1 cellular context compared by ENCODE assay signal in the genomic region with DNA sequence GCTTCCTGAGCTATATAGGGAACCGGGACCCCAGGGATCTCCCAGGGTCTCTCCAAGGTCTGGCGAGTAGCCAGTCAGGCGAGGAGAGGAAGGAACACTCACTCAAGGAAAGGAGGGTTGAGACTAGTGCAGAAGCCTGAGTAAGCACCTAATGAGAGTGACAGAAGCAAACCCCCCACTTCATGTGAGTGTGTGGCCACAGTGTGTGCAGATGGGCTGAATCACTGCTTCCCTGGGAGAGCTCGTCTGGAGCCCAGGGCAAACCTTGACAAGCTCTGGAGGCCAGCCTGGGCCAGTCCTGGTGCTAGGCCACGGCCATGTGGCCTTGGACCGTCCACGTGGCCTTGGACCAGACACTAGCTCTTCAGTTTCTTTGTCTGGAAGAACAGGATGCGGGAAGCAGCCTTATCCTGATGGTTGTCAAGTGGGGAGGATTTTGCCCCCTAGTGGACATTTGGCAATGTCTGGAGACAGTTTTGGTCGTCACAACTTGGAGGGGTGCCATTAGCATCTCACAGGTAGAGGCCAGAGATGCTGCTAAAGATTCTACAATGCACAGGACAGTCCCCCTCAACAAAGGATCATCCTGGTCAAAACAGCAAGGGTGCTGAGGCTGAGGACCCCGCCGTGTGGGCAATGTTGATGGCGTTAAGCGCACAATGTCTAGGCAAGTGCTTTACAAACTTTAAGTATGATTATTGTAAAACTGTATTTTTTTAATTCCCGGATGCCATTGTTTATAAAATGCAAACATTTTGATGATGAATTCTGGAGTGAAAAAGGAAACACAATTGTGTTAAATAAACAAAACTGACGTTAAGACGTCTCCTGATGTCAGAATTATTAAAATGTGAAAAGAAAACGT.
TF ChIP-seq lines count a peak whose summit lies in the region.

No MANE protein-coding gene starts in this region.

TF ChIP-seq in HepG2, 621 proteins besides CTCF, POLR2A, EP300 and RAD21 (continued from another document and continues in another):
- TF ChIP-seq, protein P1, sequence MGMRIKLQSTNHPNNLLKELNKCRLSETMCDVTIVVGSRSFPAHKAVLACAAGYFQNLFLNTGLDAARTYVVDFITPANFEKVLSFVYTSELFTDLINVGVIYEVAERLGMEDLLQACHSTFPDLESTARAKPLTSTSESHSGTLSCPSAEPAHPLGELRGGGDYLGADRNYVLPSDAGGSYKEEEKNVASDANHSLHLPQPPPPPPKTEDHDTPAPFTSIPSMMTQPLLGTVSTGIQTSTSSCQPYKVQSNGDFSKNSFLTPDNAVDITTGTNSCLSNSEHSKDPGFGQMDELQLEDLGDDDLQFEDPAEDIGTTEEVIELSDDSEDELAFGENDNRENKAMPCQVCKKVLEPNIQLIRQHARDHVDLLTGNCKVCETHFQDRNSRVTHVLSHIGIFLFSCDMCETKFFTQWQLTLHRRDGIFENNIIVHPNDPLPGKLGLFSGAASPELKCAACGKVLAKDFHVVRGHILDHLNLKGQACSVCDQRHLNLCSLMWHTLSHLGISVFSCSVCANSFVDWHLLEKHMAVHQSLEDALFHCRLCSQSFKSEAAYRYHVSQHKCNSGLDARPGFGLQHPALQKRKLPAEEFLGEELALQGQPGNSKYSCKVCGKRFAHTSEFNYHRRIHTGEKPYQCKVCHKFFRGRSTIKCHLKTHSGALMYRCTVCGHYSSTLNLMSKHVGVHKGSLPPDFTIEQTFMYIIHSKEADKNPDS (CRISPR knock-in tag; IDR thresholded peaks at IDR 0.05) = no peak
- peak; percentile 48; the same call in 1 of the 2 replicates for TF ChIP-seq ZNF839 (CRISPR knock-in tag; IDR thresholded peaks at IDR 0.05; ENCODE audit: borderline replicate concordance)
- no peak for TF ChIP-seq SSRP1 (CRISPR knock-in tag; IDR thresholded peaks at IDR 0.05)
- TF ChIP-seq XBP1 (CRISPR knock-in tag; IDR thresholded peaks at IDR 0.05) = no peak
- no peak for TF ChIP-seq ZNF557 (CRISPR knock-in tag; IDR thresholded peaks at IDR 0.05)
- TF ChIP-seq, protein P2, sequence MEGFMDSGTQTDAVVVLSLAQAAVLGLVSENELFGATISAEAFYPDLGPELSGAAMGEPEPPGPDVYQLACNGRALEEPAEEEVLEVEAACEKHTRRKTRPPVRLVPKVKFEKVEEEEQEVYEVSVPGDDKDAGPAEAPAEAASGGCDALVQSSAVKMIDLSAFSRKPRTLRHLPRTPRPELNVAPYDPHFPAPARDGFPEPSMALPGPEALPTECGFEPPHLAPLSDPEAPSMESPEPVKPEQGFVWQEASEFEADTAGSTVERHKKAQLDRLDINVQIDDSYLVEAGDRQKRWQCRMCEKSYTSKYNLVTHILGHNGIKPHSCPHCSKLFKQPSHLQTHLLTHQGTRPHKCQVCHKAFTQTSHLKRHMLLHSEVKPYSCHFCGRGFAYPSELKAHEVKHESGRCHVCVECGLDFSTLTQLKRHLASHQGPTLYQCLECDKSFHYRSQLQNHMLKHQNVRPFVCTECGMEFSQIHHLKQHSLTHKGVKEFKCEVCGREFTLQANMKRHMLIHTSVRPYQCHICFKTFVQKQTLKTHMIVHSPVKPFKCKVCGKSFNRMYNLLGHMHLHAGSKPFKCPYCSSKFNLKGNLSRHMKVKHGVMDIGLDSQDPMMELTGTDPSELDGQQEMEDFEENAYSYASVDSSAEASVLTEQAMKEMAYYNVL (CRISPR knock-in tag; IDR thresholded peaks at IDR 0.05; ENCODE audit: borderline replicate concordance) = peak; percentile 81
- peak; percentile 7; the same call in 1 of the 2 replicates for TF ChIP-seq HNF4G (IDR thresholded peaks at IDR 0.05; ENCODE audit: borderline replicate concordance, low read depth, low read length)
- TF ChIP-seq HNF4G (CRISPR knock-in tag; IDR thresholded peaks at IDR 0.05; ENCODE audit: borderline replicate concordance, low read depth) = 0 out of 2 replicates have a peak, but pooled peaks have one; percentile 50
- TF ChIP-seq PCBP2 (optimal IDR thresholded peaks at IDR 0.05; ENCODE audit: low read depth, low read length, poor library complexity, severe bottlenecking) = no peak
- TF ChIP-seq, protein P3, sequence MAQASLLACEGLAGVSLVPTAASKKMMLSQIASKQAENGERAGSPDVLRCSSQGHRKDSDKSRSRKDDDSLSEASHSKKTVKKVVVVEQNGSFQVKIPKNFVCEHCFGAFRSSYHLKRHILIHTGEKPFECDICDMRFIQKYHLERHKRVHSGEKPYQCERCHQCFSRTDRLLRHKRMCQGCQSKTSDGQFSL (CRISPR knock-in tag; IDR thresholded peaks at IDR 0.05) = no peak
- peak; percentile 76 for TF ChIP-seq SOX5 (CRISPR knock-in tag; IDR thresholded peaks at IDR 0.05; ENCODE audit: borderline replicate concordance)
- no peak for TF ChIP-seq MAF1 (CRISPR knock-in tag; IDR thresholded peaks at IDR 0.05; ENCODE audit: borderline replicate concordance)
- TF ChIP-seq CENPT (CRISPR knock-in tag; IDR thresholded peaks at IDR 0.05; ENCODE audit: low read depth) = no peak
- TF ChIP-seq TRIM24 (CRISPR knock-in tag; IDR thresholded peaks at IDR 0.05) = no peak
- no peak for TF ChIP-seq NCOA5 (CRISPR knock-in tag; IDR thresholded peaks at IDR 0.05)
- no peak for TF ChIP-seq ZNF75D (CRISPR knock-in tag; IDR thresholded peaks at IDR 0.05; ENCODE audit: borderline replicate concordance)
- no peak for TF ChIP-seq ZNF530 (CRISPR knock-in tag; IDR thresholded peaks at IDR 0.05; ENCODE audit: low read depth)
- no peak for TF ChIP-seq SAFB2 (CRISPR knock-in tag; IDR thresholded peaks at IDR 0.05; ENCODE audit: borderline replicate concordance, low read depth)
- TF ChIP-seq, protein P4, sequence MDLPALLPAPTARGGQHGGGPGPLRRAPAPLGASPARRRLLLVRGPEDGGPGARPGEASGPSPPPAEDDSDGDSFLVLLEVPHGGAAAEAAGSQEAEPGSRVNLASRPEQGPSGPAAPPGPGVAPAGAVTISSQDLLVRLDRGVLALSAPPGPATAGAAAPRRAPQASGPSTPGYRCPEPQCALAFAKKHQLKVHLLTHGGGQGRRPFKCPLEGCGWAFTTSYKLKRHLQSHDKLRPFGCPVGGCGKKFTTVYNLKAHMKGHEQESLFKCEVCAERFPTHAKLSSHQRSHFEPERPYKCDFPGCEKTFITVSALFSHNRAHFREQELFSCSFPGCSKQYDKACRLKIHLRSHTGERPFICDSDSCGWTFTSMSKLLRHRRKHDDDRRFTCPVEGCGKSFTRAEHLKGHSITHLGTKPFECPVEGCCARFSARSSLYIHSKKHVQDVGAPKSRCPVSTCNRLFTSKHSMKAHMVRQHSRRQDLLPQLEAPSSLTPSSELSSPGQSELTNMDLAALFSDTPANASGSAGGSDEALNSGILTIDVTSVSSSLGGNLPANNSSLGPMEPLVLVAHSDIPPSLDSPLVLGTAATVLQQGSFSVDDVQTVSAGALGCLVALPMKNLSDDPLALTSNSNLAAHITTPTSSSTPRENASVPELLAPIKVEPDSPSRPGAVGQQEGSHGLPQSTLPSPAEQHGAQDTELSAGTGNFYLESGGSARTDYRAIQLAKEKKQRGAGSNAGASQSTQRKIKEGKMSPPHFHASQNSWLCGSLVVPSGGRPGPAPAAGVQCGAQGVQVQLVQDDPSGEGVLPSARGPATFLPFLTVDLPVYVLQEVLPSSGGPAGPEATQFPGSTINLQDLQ (CRISPR knock-in tag; IDR thresholded peaks at IDR 0.05) = peak; percentile 65
- TF ChIP-seq, protein P5, sequence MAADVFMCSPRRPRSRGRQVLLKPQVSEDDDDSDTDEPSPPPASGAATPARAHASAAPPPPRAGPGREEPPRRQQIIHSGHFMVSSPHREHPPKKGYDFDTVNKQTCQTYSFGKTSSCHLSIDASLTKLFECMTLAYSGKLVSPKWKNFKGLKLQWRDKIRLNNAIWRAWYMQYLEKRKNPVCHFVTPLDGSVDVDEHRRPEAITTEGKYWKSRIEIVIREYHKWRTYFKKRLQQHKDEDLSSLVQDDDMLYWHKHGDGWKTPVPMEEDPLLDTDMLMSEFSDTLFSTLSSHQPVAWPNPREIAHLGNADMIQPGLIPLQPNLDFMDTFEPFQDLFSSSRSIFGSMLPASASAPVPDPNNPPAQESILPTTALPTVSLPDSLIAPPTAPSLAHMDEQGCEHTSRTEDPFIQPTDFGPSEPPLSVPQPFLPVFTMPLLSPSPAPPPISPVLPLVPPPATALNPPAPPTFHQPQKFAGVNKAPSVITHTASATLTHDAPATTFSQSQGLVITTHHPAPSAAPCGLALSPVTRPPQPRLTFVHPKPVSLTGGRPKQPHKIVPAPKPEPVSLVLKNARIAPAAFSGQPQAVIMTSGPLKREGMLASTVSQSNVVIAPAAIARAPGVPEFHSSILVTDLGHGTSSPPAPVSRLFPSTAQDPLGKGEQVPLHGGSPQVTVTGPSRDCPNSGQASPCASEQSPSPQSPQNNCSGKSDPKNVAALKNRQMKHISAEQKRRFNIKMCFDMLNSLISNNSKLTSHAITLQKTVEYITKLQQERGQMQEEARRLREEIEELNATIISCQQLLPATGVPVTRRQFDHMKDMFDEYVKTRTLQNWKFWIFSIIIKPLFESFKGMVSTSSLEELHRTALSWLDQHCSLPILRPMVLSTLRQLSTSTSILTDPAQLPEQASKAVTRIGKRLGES (CRISPR knock-in tag; IDR thresholded peaks at IDR 0.05; ENCODE audit: borderline replicate concordance) = no peak
- no peak for TF ChIP-seq ZNF674 (CRISPR knock-in tag; IDR thresholded peaks at IDR 0.05; ENCODE audit: low read depth)
- TF ChIP-seq SP4 (CRISPR knock-in tag; IDR thresholded peaks at IDR 0.05) = peak; percentile 51; the same call in 1 of the 2 replicates
- TF ChIP-seq, protein P6, sequence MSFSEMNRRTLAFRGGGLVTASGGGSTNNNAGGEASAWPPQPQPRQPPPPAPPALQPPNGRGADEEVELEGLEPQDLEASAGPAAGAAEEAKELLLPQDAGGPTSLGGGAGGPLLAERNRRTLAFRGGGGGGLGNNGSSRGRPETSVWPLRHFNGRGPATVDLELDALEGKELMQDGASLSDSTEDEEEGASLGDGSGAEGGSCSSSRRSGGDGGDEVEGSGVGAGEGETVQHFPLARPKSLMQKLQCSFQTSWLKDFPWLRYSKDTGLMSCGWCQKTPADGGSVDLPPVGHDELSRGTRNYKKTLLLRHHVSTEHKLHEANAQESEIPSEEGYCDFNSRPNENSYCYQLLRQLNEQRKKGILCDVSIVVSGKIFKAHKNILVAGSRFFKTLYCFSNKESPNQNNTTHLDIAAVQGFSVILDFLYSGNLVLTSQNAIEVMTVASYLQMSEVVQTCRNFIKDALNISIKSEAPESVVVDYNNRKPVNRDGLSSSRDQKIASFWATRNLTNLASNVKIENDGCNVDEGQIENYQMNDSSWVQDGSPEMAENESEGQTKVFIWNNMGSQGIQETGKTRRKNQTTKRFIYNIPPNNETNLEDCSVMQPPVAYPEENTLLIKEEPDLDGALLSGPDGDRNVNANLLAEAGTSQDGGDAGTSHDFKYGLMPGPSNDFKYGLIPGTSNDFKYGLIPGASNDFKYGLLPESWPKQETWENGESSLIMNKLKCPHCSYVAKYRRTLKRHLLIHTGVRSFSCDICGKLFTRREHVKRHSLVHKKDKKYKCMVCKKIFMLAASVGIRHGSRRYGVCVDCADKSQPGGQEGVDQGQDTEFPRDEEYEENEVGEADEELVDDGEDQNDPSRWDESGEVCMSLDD (CRISPR knock-in tag; IDR thresholded peaks at IDR 0.05; ENCODE audit: borderline replicate concordance) = peak; percentile 63; the same call in 1 of the 2 replicates
- no peak for TF ChIP-seq ZNF775 (CRISPR knock-in tag; IDR thresholded peaks at IDR 0.05; ENCODE audit: borderline replicate concordance)
- TF ChIP-seq, protein P7, sequence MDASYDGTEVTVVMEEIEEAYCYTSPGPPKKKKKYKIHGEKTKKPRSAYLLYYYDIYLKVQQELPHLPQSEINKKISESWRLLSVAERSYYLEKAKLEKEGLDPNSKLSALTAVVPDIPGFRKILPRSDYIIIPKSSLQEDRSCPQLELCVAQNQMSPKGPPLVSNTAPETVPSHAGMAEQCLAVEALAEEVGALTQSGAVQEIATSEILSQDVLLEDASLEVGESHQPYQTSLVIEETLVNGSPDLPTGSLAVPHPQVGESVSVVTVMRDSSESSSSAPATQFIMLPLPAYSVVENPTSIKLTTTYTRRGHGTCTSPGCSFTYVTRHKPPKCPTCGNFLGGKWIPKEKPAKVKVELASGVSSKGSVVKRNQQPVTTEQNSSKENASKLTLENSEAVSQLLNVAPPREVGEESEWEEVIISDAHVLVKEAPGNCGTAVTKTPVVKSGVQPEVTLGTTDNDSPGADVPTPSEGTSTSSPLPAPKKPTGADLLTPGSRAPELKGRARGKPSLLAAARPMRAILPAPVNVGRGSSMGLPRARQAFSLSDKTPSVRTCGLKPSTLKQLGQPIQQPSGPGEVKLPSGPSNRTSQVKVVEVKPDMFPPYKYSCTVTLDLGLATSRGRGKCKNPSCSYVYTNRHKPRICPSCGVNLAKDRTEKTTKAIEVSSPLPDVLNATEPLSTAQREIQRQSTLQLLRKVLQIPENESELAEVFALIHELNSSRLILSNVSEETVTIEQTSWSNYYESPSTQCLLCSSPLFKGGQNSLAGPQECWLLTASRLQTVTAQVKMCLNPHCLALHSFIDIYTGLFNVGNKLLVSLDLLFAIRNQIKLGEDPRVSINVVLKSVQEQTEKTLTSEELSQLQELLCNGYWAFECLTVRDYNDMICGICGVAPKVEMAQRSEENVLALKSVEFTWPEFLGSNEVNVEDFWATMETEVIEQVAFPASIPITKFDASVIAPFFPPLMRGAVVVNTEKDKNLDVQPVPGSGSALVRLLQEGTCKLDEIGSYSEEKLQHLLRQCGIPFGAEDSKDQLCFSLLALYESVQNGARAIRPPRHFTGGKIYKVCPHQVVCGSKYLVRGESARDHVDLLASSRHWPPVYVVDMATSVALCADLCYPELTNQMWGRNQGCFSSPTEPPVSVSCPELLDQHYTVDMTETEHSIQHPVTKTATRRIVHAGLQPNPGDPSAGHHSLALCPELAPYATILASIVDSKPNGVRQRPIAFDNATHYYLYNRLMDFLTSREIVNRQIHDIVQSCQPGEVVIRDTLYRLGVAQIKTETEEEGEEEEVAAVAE (CRISPR knock-in tag; IDR thresholded peaks at IDR 0.05; ENCODE audit: borderline replicate concordance) = peak; percentile 74; the same call in 1 of the 2 replicates
- 0 out of 2 replicates have a peak, but pooled peaks have one; percentile 82 for TF ChIP-seq ZNF792 (CRISPR knock-in tag; IDR thresholded peaks at IDR 0.05)
- TF ChIP-seq STAG1 (CRISPR knock-in tag; IDR thresholded peaks at IDR 0.05) = peak; percentile 86
- peak; percentile 60; the same call in 1 of the 2 replicates for TF ChIP-seq ZFP90 (CRISPR knock-in tag; IDR thresholded peaks at IDR 0.05; ENCODE audit: borderline replicate concordance)
- TF ChIP-seq ZNF577 (CRISPR knock-in tag; IDR thresholded peaks at IDR 0.05; ENCODE audit: borderline replicate concordance, low read depth) = no peak
- TF ChIP-seq MTF1 (CRISPR knock-in tag; IDR thresholded peaks at IDR 0.05) = no peak
- TF ChIP-seq, protein P8, sequence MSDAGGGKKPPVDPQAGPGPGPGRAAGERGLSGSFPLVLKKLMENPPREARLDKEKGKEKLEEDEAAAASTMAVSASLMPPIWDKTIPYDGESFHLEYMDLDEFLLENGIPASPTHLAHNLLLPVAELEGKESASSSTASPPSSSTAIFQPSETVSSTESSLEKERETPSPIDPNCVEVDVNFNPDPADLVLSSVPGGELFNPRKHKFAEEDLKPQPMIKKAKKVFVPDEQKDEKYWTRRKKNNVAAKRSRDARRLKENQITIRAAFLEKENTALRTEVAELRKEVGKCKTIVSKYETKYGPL (CRISPR knock-in tag; IDR thresholded peaks at IDR 0.05) = no peak
- TF ChIP-seq ZNF263 (CRISPR knock-in tag; IDR thresholded peaks at IDR 0.05) = peak; percentile 62; the same call in 1 of the 2 replicates
- 0 out of 2 replicates have a peak, but pooled peaks have one; percentile 22 for TF ChIP-seq NFYC (CRISPR knock-in tag; IDR thresholded peaks at IDR 0.05)
- TF ChIP-seq ZNF850 (CRISPR knock-in tag; conservative IDR thresholded peaks at IDR 0.05) = no peak
